Comparison of ENCODE assay signal across 9 cellular contexts in genomic region chr1:111197598-111198289, GRCh38. TPM values are rescaled to one million over a fixed set of nuclear protein-coding genes. Genes with fewer than 3 reads are reported as not detected.
A peak's percentile ranks its signal among the peaks of the same experiment; 100 is the strongest.
DNase-seq lines count a peak whose midpoint lies in the region; ATAC-seq and TF ChIP-seq lines count a peak whose summit lies in the region.
"Had no signal": no experiment of that assay in that cellular context is flagged by ENCODE, and none has a peak within 500 bp of the region (broad histone marks: within the 10 kb centered on the region; RNA-seq: fewer than 3 reads in every experiment).

No MANE protein-coding gene starts in this region.

- H3K27me3 Mint-ChIP-seq in activated CD4-positive, alpha-beta memory T cell treated with anti-CD3 and anti-CD28 coated beads, Interleukin-2, amount 10 ng/mL, durations not matched to agents 7 days and 5 days: no peaks in the 10 kb centered on the region
- no peaks in the 10 kb centered on the region for H3K27me3 Mint-ChIP-seq in stimulated activated memory B cell treated with anti-CD40 and anti-IgM and Interleukin-4, amounts not matched to agents 10 μg/mL and 1 μg/mL and 100 μg/mL, for 72 hours

- no peak for DNase-seq in LNCaP clone FGC (ENCODE audit: low read depth)
- DNase-seq in activated CD4-positive, alpha-beta memory T cell treated with anti-CD3 and anti-CD28 coated beads, Interleukin-2, amount 10 ng/mL, durations not matched to agents 7 days and 5 days: peak; percentile 71
- peak in 1 of 2 donors; percentile 56 for DNase-seq in foreskin fibroblast
- no peak for DNase-seq in NCI-H187 (lab: John Stamatoyannopoulos, UW)

- H3K36me3 ChIP-seq in DOHH2 (ENCODE audit: control insufficient read depth, low read length): peaks cover 98% of the 10 kb centered on the region

- H3K4me3 ChIP-seq in DOHH2 (ENCODE audit: low read length): no peak overlapping the region
- no peak overlapping the region for H3K4me3 ChIP-seq in LNCaP clone FGC (ENCODE audit: low read depth, low read length)
- no peak overlapping the region for H3K4me3 ChIP-seq in foreskin fibroblast (ENCODE audit: low read depth in 1 of 2, low read length in 2 of 2)

- POLR2A ChIA-PET in activated CD4-positive, alpha-beta memory T cell treated with anti-CD3 and anti-CD28 coated beads, Interleukin-2, amount 10 ng/mL, durations not matched to agents 7 days and 5 days (lab: Charles Lee): interaction anchor here (1.1 to 14.7 kb wide), 10 partner anchors 8 to 323 kb away, joined by 3 to 590 read pairs (median 12); partner anchors contain the start of genes CD53, CEPT1 and DRAM2

- peaks cover 33% of the 10 kb centered on the region for H3K79me2 ChIP-seq in DOHH2 (ENCODE audit: control insufficient read depth, low read length)

- no peaks in the 10 kb centered on the region for H3K27me3 ChIP-seq in DOHH2 (ENCODE audit: control insufficient read depth, low read length)

- TF ChIP-seq CTCF in DOHH2 (IDR thresholded peaks at IDR 0.05; ENCODE audit: low read depth, low read length, poor library complexity, severe bottlenecking) (peak; percentile 50), LNCaP clone FGC (IDR thresholded peaks at IDR 0.05; ENCODE audit: control insufficient read depth, extremely low read depth, insufficient read depth) (peak; percentile 43), foreskin fibroblast (IDR thresholded peaks at IDR 0.05; ENCODE audit: low read depth, low read length) (peak; percentile 58)

- H3K27ac ChIP-seq in DOHH2 (ENCODE audit: low read depth, low read length): no peak overlapping the region

- ATAC-seq in stimulated activated memory B cell treated with anti-CD40 and anti-IgM and Interleukin-4, amounts not matched to agents 10 μg/mL and 1 μg/mL and 100 μg/mL, for 72 hours: peak; percentile 56
- ATAC-seq in HG02623 (IDR thresholded peaks at IDR 0.05; ENCODE audit: unreplicated experiment): no peak
- no peak for ATAC-seq in GM21786 (IDR thresholded peaks at IDR 0.05; ENCODE audit: unreplicated experiment)

- peaks cover 5% of the 10 kb centered on the region for H3F3A ChIP-seq in DOHH2 (ENCODE audit: control insufficient read depth, insufficient read depth)

- no peaks in the 10 kb centered on the region for H4K20me1 ChIP-seq in DOHH2 (ENCODE audit: control insufficient read depth, insufficient read depth, low read depth, low read length)

- no peaks in the 10 kb centered on the region for H3K9me3 ChIP-seq in DOHH2 (ENCODE audit: control insufficient read depth, insufficient read depth, low read length)

- peaks cover 63% of the 10 kb centered on the region for H3K4me1 ChIP-seq in DOHH2 (ENCODE audit: control insufficient read depth, low read length)

- no peaks in the 10 kb centered on the region for H3K9me2 ChIP-seq in DOHH2 (replicated peaks; ENCODE audit: control insufficient read depth, low read length)

- peaks cover 77% of the 10 kb centered on the region for H3K36me3 Mint-ChIP-seq in activated CD4-positive, alpha-beta memory T cell treated with anti-CD3 and anti-CD28 coated beads, Interleukin-2, amount 10 ng/mL, durations not matched to agents 7 days and 5 days (ENCODE audit: low read depth)
- H3K36me3 Mint-ChIP-seq in stimulated activated memory B cell treated with anti-CD40 and anti-IgM and Interleukin-4, amounts not matched to agents 10 μg/mL and 1 μg/mL and 100 μg/mL, for 72 hours: peaks cover 36% of the 10 kb centered on the region

- peak overlapping the region; percentile 96 for H3K4me3 Mint-ChIP-seq in activated CD4-positive, alpha-beta memory T cell treated with anti-CD3 and anti-CD28 coated beads, Interleukin-2, amount 10 ng/mL, durations not matched to agents 7 days and 5 days
- peak overlapping the region; percentile 59 for H3K4me3 Mint-ChIP-seq in stimulated activated memory B cell treated with anti-CD40 and anti-IgM and Interleukin-4, amounts not matched to agents 10 μg/mL and 1 μg/mL and 100 μg/mL, for 72 hours

- peak overlapping the region; percentile 93 for H3K27ac Mint-ChIP-seq in activated CD4-positive, alpha-beta memory T cell treated with anti-CD3 and anti-CD28 coated beads, Interleukin-2, amount 10 ng/mL, durations not matched to agents 7 days and 5 days
- peak overlapping the region; percentile 43 for H3K27ac Mint-ChIP-seq in stimulated activated memory B cell treated with anti-CD40 and anti-IgM and Interleukin-4, amounts not matched to agents 10 μg/mL and 1 μg/mL and 100 μg/mL, for 72 hours

- H3K9me3 Mint-ChIP-seq in activated CD4-positive, alpha-beta memory T cell treated with anti-CD3 and anti-CD28 coated beads, Interleukin-2, amount 10 ng/mL, durations not matched to agents 7 days and 5 days: no peaks in the 10 kb centered on the region
- H3K9me3 Mint-ChIP-seq in stimulated activated memory B cell treated with anti-CD40 and anti-IgM and Interleukin-4, amounts not matched to agents 10 μg/mL and 1 μg/mL and 100 μg/mL, for 72 hours: no peaks in the 10 kb centered on the region

- CTCF ChIA-PET in activated CD4-positive, alpha-beta memory T cell treated with anti-CD3 and anti-CD28 coated beads, Interleukin-2, amount 10 ng/mL, durations not matched to agents 7 days and 5 days (lab: Charles Lee): interaction anchor here (0.9 to 10.6 kb wide), 16 partner anchors 9 to 557 kb away, joined by 3 to 275 read pairs (median 4); no protein-coding TSS in a partner anchor

- no peak overlapping the region for H3K4me2 ChIP-seq in DOHH2 (ENCODE audit: low read length)

- peaks cover 77% of the 10 kb centered on the region for H3K4me1 Mint-ChIP-seq in activated CD4-positive, alpha-beta memory T cell treated with anti-CD3 and anti-CD28 coated beads, Interleukin-2, amount 10 ng/mL, durations not matched to agents 7 days and 5 days
- peaks cover 88% of the 10 kb centered on the region for H3K4me1 Mint-ChIP-seq in stimulated activated memory B cell treated with anti-CD40 and anti-IgM and Interleukin-4, amounts not matched to agents 10 μg/mL and 1 μg/mL and 100 μg/mL, for 72 hours

RNA-seq across cellular contexts. Expression of gene DENND2D, which starts 2.7 kb away (rescaled TPM):
- total RNA-seq in activated CD4-positive, alpha-beta memory T cell treated with anti-CD3 and anti-CD28 coated beads, Interleukin-2, amount 10 ng/mL, durations not matched to agents 7 days and 5 days: 100 to 1,000 TPM; 207 to 210 TPM

RNA-seq across cellular contexts. Expression of gene CHI3L2, which starts 29.8 kb away (rescaled TPM):
- 1 to 10 TPM; 8.5 to 9.0 TPM for total RNA-seq in activated CD4-positive, alpha-beta memory T cell treated with anti-CD3 and anti-CD28 coated beads, Interleukin-2, amount 10 ng/mL, durations not matched to agents 7 days and 5 days
- total RNA-seq: glomerular endothelial cell had no signal

RNA-seq across cellular contexts. Expression of gene CEPT1, which starts 57.7 kb away (rescaled TPM):
- 10 to 100 TPM; 31.0 to 32.5 TPM for total RNA-seq in activated CD4-positive, alpha-beta memory T cell treated with anti-CD3 and anti-CD28 coated beads, Interleukin-2, amount 10 ng/mL, durations not matched to agents 7 days and 5 days

RNA-seq across cellular contexts. Expression of gene DRAM2, which starts 57.9 kb away (rescaled TPM):
- 10 to 100 TPM; 33.0 to 38.0 TPM for total RNA-seq in activated CD4-positive, alpha-beta memory T cell treated with anti-CD3 and anti-CD28 coated beads, Interleukin-2, amount 10 ng/mL, durations not matched to agents 7 days and 5 days
